Comparison of ENCODE assay signal across 3 cellular contexts in genomic region chr12:47271800-47272230, GRCh38.
TF ChIP-seq lines count a peak whose summit lies in the region.

No MANE protein-coding gene starts in this region.

TF ChIP-seq in SK-N-SH, 30 proteins besides CTCF, POLR2A, EP300 and RAD21:
- TF ChIP-seq NRF1 (IDR thresholded peaks at IDR 0.05; ENCODE audit: low read depth, low read length) (no peak), TCF12 (IDR thresholded peaks at IDR 0.05) (no peak), TAF1 (IDR thresholded peaks at IDR 0.05; ENCODE audit: borderline replicate concordance, low read depth, low read length) (no peak), NFIC (IDR thresholded peaks at IDR 0.05; ENCODE audit: borderline replicate concordance) (no peak), JUND (IDR thresholded peaks at IDR 0.05) (no peak), FOXJ3 (CRISPR knock-in tag; IDR thresholded peaks at IDR 0.05) (no peak)

TF ChIP-seq in SK-N-SH treated with all-trans-retinoic acid at 6 μM for 48 hours, 23 proteins besides CTCF, POLR2A, EP300 and RAD21:
- TF ChIP-seq CREB5 (CRISPR knock-in tag; IDR thresholded peaks at IDR 0.05; ENCODE audit: low read depth) (no peak), TOX (CRISPR knock-in tag; IDR thresholded peaks at IDR 0.05; ENCODE audit: borderline replicate concordance) (no peak), ISL1 (CRISPR knock-in tag; IDR thresholded peaks at IDR 0.05) (no peak), CSDC2 (CRISPR knock-in tag; IDR thresholded peaks at IDR 0.05) (no peak), BACH2 (CRISPR knock-in tag; IDR thresholded peaks at IDR 0.05; ENCODE audit: borderline replicate concordance) (no peak), ZNF565 (CRISPR knock-in tag; conservative IDR thresholded peaks at IDR 0.05; ENCODE audit: low read depth) (no peak), TSHZ2 (CRISPR knock-in tag; IDR thresholded peaks at IDR 0.05) (no peak)

TF ChIP-seq in IMR-90, 13 proteins besides CTCF, POLR2A, EP300 and RAD21:
- no peak for TF ChIP-seq NFE2L2 (IDR thresholded peaks at IDR 0.05; ENCODE audit: low read depth, low read length)
- TF ChIP-seq CEBPB (IDR thresholded peaks at IDR 0.05; ENCODE audit: low read depth, low read length): no peak
- no peak for TF ChIP-seq MAZ (IDR thresholded peaks at IDR 0.05; ENCODE audit: borderline replicate concordance, low read depth, low read length)
- no peak for TF ChIP-seq FOS (IDR thresholded peaks at IDR 0.05; ENCODE audit: low read depth, low read length)
- TF ChIP-seq RFX5 (IDR thresholded peaks at IDR 0.05; ENCODE audit: low read depth, low read length): no peak
- TF ChIP-seq ELK1 (IDR thresholded peaks at IDR 0.05; ENCODE audit: borderline replicate concordance, low read depth, low read length): no peak
- no peak for TF ChIP-seq CHD1 (IDR thresholded peaks at IDR 0.05; ENCODE audit: low read depth, low read length)
- TF ChIP-seq USF2 (IDR thresholded peaks at IDR 0.05; ENCODE audit: low read depth, low read length): no peak
- TF ChIP-seq RCOR1 (IDR thresholded peaks at IDR 0.05; ENCODE audit: insufficient replicate concordance, low read length): no peak
- TF ChIP-seq SMC3 (IDR thresholded peaks at IDR 0.05; ENCODE audit: low read depth, low read length): no peak
- no peak for TF ChIP-seq BHLHE40 (IDR thresholded peaks at IDR 0.05; ENCODE audit: low read depth, low read length)
- no peak for TF ChIP-seq MAFK (IDR thresholded peaks at IDR 0.05; ENCODE audit: low read depth, low read length)
- no peak for TF ChIP-seq MXI1 (IDR thresholded peaks at IDR 0.05; ENCODE audit: borderline replicate concordance, low read depth, low read length)
